In genomic region chr12:57276935-57277563, GRCh38 we compare ENCODE assay signal across 8 cellular contexts. TPM values are rescaled to one million over a fixed set of nuclear protein-coding genes. Genes with fewer than 3 reads are reported as not detected.
DNase-seq lines count a peak whose midpoint lies in the region; ATAC-seq, FAIRE-seq and TF ChIP-seq lines count a peak whose summit lies in the region.

No MANE protein-coding gene starts in this region.

- H3K27ac ChIP-seq in A549 (peak overlapping the region in 1 of 2 experiments; percentile 27; a peak in 2 of 6 replicates), RWPE2 (ENCODE audit: poor library complexity, severe bottlenecking) (no peak overlapping the region)

- DNase-seq in A549 (ENCODE audit: low read depth in 1 of 2, low spot score in 1 of 2) (peak; percentile 34 to 55), GM06990 (ENCODE audit: extremely low read depth, insufficient read length) (no peak), RWPE2 (ENCODE audit: low spot score) (no peak), fibroblast of the conjunctiva (ENCODE audit: low read depth) (peak; percentile 23), NCI-H226 (no peak), posterior cingulate gyrus (no peak), lower leg skin (ENCODE audit: low spot score in 2 of 2) (no peak)

- intact Hi-C loops in posterior cingulate gyrus (cut with DNase I) (no loop called here), lower leg skin (cut with DNase I; ENCODE audit: low total_unique reads) (no loop called here)

- no peak for TF ChIP-seq POLR2A in A549 (IDR thresholded peaks at IDR 0.05; ENCODE audit: low read length)
- no peak for TF ChIP-seq POLR2A in lower leg skin (IDR thresholded peaks at IDR 0.05)

- FAIRE-seq in A549 (lab: Jason Lieb, UNC) = no peak

- H3K4me2 ChIP-seq in A549 = no peak overlapping the region

- WGBS in A549 (ENCODE audit: missing lambda C conversion rate) = 56% methylated on average over 4 of the region's 4 CpGs
- WGBS in lower leg skin, 2 donors = 82% methylated on average over 4 of the region's 4 CpGs

- no peak for TF ChIP-seq EP300 in A549 (IDR thresholded peaks at IDR 0.05)

- TF ChIP-seq CTCF in A549 (IDR thresholded peaks at IDR 0.05) (peak; percentile 55), GM06990 (IDR thresholded peaks at IDR 0.05; ENCODE audit: insufficient read depth, low read length, poor library complexity, severe bottlenecking) (peak; percentile 49), RWPE2 (IDR thresholded peaks at IDR 0.05; ENCODE audit: poor library complexity, severe bottlenecking) (peak; percentile 48), lower leg skin (IDR thresholded peaks at IDR 0.05) (no peak)

- H3K36me3 ChIP-seq in GM06990 (ENCODE audit: control insufficient read depth, insufficient read depth, low read length) (peaks cover 5% of the 10 kb centered on the region), RWPE2 (ENCODE audit: low read depth) (peaks cover 38% of the 10 kb centered on the region)

- CTCF ChIA-PET in A549 (lab: Yijun Ruan, JAX) = interaction anchor here (0.6 to 2.8 kb wide), 27 partner anchors 10 to 1019 kb away, joined by 3 to 19 read pairs (median 4); partner anchors contain the start of genes STAC3 and STAT6

- H3K9me3 ChIP-seq in A549 (no peaks in the 10 kb centered on the region), RWPE2 (ENCODE audit: severe bottlenecking) (no peaks in the 10 kb centered on the region)

- ATAC-seq in A549 (peak in 1 of 2 experiments; percentile 46; a peak in 3 of 6 replicates), RWPE2 (ENCODE audit: low read depth) (no peak), GM18520 (IDR thresholded peaks at IDR 0.05; ENCODE audit: unreplicated experiment) (no peak)

- H3K4me1 ChIP-seq in A549 = peaks cover 21% of the 10 kb centered on the region
- H3K4me1 ChIP-seq in RWPE2 (ENCODE audit: insufficient read depth, poor library complexity, severe bottlenecking) = peaks cover 15% of the 10 kb centered on the region

- H3K27me3 ChIP-seq in GM06990 (replicated peaks; ENCODE audit: control insufficient read depth, insufficient read depth, low read length) (no peaks in the 10 kb centered on the region), RWPE2 (ENCODE audit: insufficient read depth, poor library complexity, severe bottlenecking) (no peaks in the 10 kb centered on the region)

- peak; percentile 15 to 45; a peak in 2 of 5 replicates for TF ChIP-seq RAD21 in A549 (conservative IDR thresholded peaks at IDR 0.05 in 1 of 2, IDR thresholded peaks at IDR 0.05 in 1 of 2)

- no peak overlapping the region for H3K4me3 ChIP-seq in A549
- no peak overlapping the region for H3K4me3 ChIP-seq in GM06990 (replicated peaks; ENCODE audit: low read depth, low read length)
- no peak overlapping the region for H3K4me3 ChIP-seq in RWPE2 (ENCODE audit: severe bottlenecking)
- H3K4me3 ChIP-seq in lower leg skin (ENCODE audit: low read depth, poor library complexity, severe bottlenecking) = no peak overlapping the region

- POLR2A ChIA-PET in A549 (lab: Yijun Ruan, JAX) = no interaction called here

TF ChIP-seq in A549, 52 proteins besides CTCF, POLR2A, EP300 and RAD21:
- TF ChIP-seq NR3C1 (IDR thresholded peaks at IDR 0.05) = no peak
- no peak for TF ChIP-seq ESRRA (IDR thresholded peaks at IDR 0.05; ENCODE audit: borderline replicate concordance, low read length)
- no peak for TF ChIP-seq RARB (CRISPR knock-in tag; IDR thresholded peaks at IDR 0.05)
- peak; percentile 34; the same call in 2 of the 3 replicates for TF ChIP-seq SMC3 (IDR thresholded peaks at IDR 0.05)
- TF ChIP-seq EHMT2 (IDR thresholded peaks at IDR 0.05; ENCODE audit: low read depth) = no peak

RNA-seq across cellular contexts. Expression of gene STAC3, which starts 26.1 kb away (rescaled TPM):
- polyA plus RNA-seq in A549 (2011; rRNA removed) (0.40 and 0.62 TPM in 2 replicates), A549 (2017; fragmentation: RNase III; extraction: RNeasy Plus Mini Kit Qiagen cat#74134 plus additional on column Dnase treatment) (0.43 to 0.59 TPM (median 0.54 TPM) in 3 replicates)
- polyA plus RNA-seq in A549 (2012; cell fraction: cytosol; rRNA removed) = 0.32 and 0.41 TPM in 2 replicates
- 1.8 and 2.2 TPM in 2 replicates for polyA plus RNA-seq in A549 (2012; cell fraction: nucleus; rRNA removed)
- 0.45 and 0.68 TPM in 2 replicates for polyA minus RNA-seq in A549 (2011; rRNA and poly(A)+ RNA removed)
- total RNA-seq in lower leg skin = 1 to 10 TPM in 2 of 4 donors, under 1 TPM in 2; 0.71 to 3.8 (median 1.5) TPM

RNA-seq across cellular contexts. Expression of gene SHMT2, which starts 47.5 kb away (rescaled TPM):
- polyA plus RNA-seq in A549 (2011; rRNA removed) (110 and 113 TPM in 2 replicates), A549 (2017; fragmentation: RNase III; extraction: RNeasy Plus Mini Kit Qiagen cat#74134 plus additional on column Dnase treatment) (150 to 166 TPM (median 156 TPM) in 3 replicates)
- 303 and 306 TPM in 2 replicates for polyA plus RNA-seq in A549 (2012; cell fraction: cytosol; rRNA removed)
- polyA plus RNA-seq in A549 (2012; cell fraction: nucleus; rRNA removed) = 517 and 642 TPM in 2 replicates
- 161 and 189 TPM in 2 replicates for polyA minus RNA-seq in A549 (2011; rRNA and poly(A)+ RNA removed)
- 10 to 100 TPM; 62.4 to 71.8 (median 67.4) TPM for total RNA-seq in lower leg skin

Comparison
In these comparisons a context has a peak if more than half of its experiments do, and no peak if none do; other contexts are left out.
1. DNase-seq: peak in A549 (2 of 2) and fibroblast of the conjunctiva (single experiment); none in GM06990 (single experiment), RWPE2 (single experiment), NCI-H226 (single experiment), posterior cingulate gyrus (0 of 10) and lower leg skin (0 of 2).
2. CTCF ChIP-seq: peak in A549 (single experiment), GM06990 (single experiment) and RWPE2 (single experiment); none in lower leg skin (0 of 3).